35 cellular contexts compared by ENCODE assay signal in the genomic region with DNA sequence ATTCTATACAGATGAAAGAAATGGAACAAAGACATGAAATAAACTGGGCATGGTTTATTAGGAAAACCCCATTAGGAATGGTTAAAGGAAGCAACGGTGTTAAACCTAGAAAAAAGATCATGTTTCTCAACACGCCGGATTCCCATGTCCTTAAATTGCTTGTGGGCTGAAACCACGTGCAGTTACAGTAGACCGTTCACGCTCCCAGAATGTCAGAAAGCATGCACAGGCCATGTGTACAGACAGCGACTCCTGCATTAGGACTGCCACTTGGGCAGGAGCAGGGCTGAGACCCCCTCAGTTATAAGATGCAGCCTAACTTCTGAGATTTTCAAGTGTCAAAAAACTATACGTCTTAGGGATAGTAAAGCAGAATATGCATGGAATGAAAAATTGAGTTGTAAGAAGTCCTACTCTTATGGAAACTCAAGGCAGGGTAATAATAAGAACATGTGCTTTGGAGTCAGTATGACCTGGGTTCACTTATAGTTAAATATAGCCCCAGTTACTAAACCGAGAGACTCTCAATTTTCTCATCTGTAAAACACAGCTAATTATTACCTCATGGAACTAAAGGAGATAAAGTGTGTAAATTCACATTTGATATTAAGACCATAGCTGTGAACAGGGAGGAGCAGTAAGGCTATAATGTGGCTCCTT.
"Had no signal": no experiment of that assay in that cellular context is flagged by ENCODE, and none has a peak within 500 bp of the region (broad histone marks: within the 10 kb centered on the region; RNA-seq: fewer than 3 reads in every experiment).

No MANE protein-coding gene starts in this region.

- H3K4me2 ChIP-seq: PC-9 had no signal

- H3K36me3 ChIP-seq: ascending aorta, breast epithelium had no signal

- H3K27ac Mint-ChIP-seq: activated B cell treated with CpG ODN at 0.5 μM for 24 hours; activated CD8-positive, alpha-beta T cell treated with anti-CD3 and anti-CD28 coated beads for 36 hours; activated naive CD8-positive, alpha-beta T cell treated with anti-CD3 and anti-CD28 coated beads for 36 hours; activated T-cell treated with anti-CD3 and anti-CD28 coated beads, Interleukin-2, amount 50 U/mL, for 72 hours; activated T-helper 17 cell treated with anti-CD3 and anti-CD28 coated beads, Interleukin-2, amount 50 U/mL, for 72 hours had no signal

- H3K36me3 Mint-ChIP-seq: activated naive CD8-positive, alpha-beta T cell treated with anti-CD3 and anti-CD28 coated beads for 36 hours had no signal

- DNase-seq: activated B cell treated with CpG ODN at 0.5 μM for 24 hours; activated CD4-positive, alpha-beta T cell treated with anti-CD3 and anti-CD28 coated beads for 48 hours; activated CD4-positive, alpha-beta T cell treated with anti-CD3 and anti-CD28 coated beads, Interleukin-2, amount 50 U/mL, for 4 hours; activated CD4-positive, CD25-positive, alpha-beta regulatory T cell treated with anti-CD3 and anti-CD28 coated beads, Interleukin-2, amount 50 U/mL, for 72 hours; activated CD8-positive, alpha-beta T cell treated with anti-CD3 and anti-CD28 coated beads for 36 hours; activated effector memory CD4-positive, alpha-beta T cell treated with anti-CD3 and anti-CD28 coated beads, Interleukin-2, amount 50 U/mL, for 16 hours; activated naive CD4-positive, alpha-beta T cell; activated naive CD4-positive, alpha-beta T cell treated with anti-CD3 and anti-CD28 coated beads, Interleukin-2, amount 50 U/mL, for 16 hours; activated naive CD8-positive, alpha-beta T cell treated with anti-CD3 and anti-CD28 coated beads for 36 hours; activated T-cell treated with anti-CD3 and anti-CD28 coated beads, Interleukin-2, amount 50 U/mL, for 1 hour; activated T-cell treated with anti-CD3 and anti-CD28 coated beads, Interleukin-2, amount 50 U/mL, for 72 hours; amniotic stem cell; body of pancreas; NCI-H1092 treated with DMSO at 0.1 percent for 48 hours; NCI-H1417; NCI-H146; NCI-H187; NCI-H2029 treated with DMSO at 0.1 percent for 48 hours; NCI-H2107; NCI-H2171; NCI-H510A; NCI-H526; NCI-H748 treated with DMSO at 0.1 percent for 48 hours; PC-9; SIG-M5; SW 1271; T-helper 1 cell; T-helper 2 cell; T-helper 9 cell had no signal

- H3K9me3 ChIP-seq: ascending aorta, body of pancreas, breast epithelium had no signal

- H3K27ac ChIP-seq: ascending aorta, body of pancreas, breast epithelium, PC-9, RWPE1, VCaP had no signal

- H3K4me3 ChIP-seq: ascending aorta, body of pancreas, breast epithelium, PC-9 had no signal

- H3K9me3 Mint-ChIP-seq: activated B cell treated with CpG ODN at 0.5 μM for 24 hours; activated CD8-positive, alpha-beta T cell treated with anti-CD3 and anti-CD28 coated beads for 36 hours; activated naive CD8-positive, alpha-beta T cell treated with anti-CD3 and anti-CD28 coated beads for 36 hours; activated T-cell treated with anti-CD3 and anti-CD28 coated beads, Interleukin-2, amount 50 U/mL, for 72 hours; activated T-helper 17 cell treated with anti-CD3 and anti-CD28 coated beads, Interleukin-2, amount 50 U/mL, for 72 hours had no signal

- H2AFZ ChIP-seq: PC-9 had no signal

- H3K27me3 ChIP-seq: ascending aorta, body of pancreas, breast epithelium had no signal

- H3K4me1 Mint-ChIP-seq: activated naive CD8-positive, alpha-beta T cell treated with anti-CD3 and anti-CD28 coated beads for 36 hours had no signal

- H3K4me3 Mint-ChIP-seq: activated B cell treated with CpG ODN at 0.5 μM for 24 hours; activated CD8-positive, alpha-beta T cell treated with anti-CD3 and anti-CD28 coated beads for 36 hours; activated naive CD8-positive, alpha-beta T cell treated with anti-CD3 and anti-CD28 coated beads for 36 hours; activated T-cell treated with anti-CD3 and anti-CD28 coated beads, Interleukin-2, amount 50 U/mL, for 72 hours; activated T-helper 17 cell treated with anti-CD3 and anti-CD28 coated beads, Interleukin-2, amount 50 U/mL, for 72 hours had no signal

- ATAC-seq: activated CD8-positive, alpha-beta T cell treated with anti-CD3 and anti-CD28 coated beads for 36 hours; activated T-cell treated with anti-CD3 and anti-CD28 coated beads, Interleukin-2, amount 50 U/mL, for 72 hours; activated T-helper 17 cell treated with anti-CD3 and anti-CD28 coated beads, Interleukin-2, amount 50 U/mL, for 72 hours; body of pancreas; Right ventricle myocardium inferior had no signal

- H3K4me1 ChIP-seq: ascending aorta, body of pancreas, breast epithelium had no signal
